ENCODE assay signal across 34 cellular contexts in genomic region chr6:6195080-6195479, GRCh38.
"Had no signal": no experiment of that assay in that cellular context is flagged by ENCODE, and none has a peak within 500 bp of the region (broad histone marks: within the 10 kb centered on the region; RNA-seq: fewer than 3 reads in every experiment).

No MANE protein-coding gene starts in this region.

- H3K9me3 ChIP-seq: MG63 had no signal

- H3K27me3 ChIP-seq: MG63 had no signal

- H3K36me3 ChIP-seq: MG63 had no signal

- H3K4me3 ChIP-seq: MG63 had no signal

- DNase-seq: Karpas-422, Kasumi-1, MG63, MM.1S, MV-4-11, NCI-H1048, NCI-H1092, NCI-H1092 treated with DMSO at 0.1 percent for 48 hours, NCI-H1105, NCI-H1105 treated with DMSO at 0.1 percent for 48 hours, NCI-H1417, NCI-H1417 treated with DMSO at 0.1 percent for 48 hours, NCI-H1436, NCI-H1436 treated with DMSO at 0.1 percent for 48 hours, NCI-H146, NCI-H1694, NCI-H1694 treated with DMSO at 0.1 percent for 48 hours, NCI-H187, NCI-H187 treated with DMSO at 0.1 percent for 48 hours, NCI-H1930, NCI-H2029, NCI-H2029 treated with DMSO at 0.1 percent for 48 hours, NCI-H2081, NCI-H2081 treated with DMSO at 0.1 percent for 48 hours, NCI-H2107, NCI-H2171, NCI-H2171 treated with DMSO at 0.1 percent for 48 hours, NCI-H2227 treated with DMSO at 0.1 percent for 48 hours, NCI-H226, NCI-H345, NCI-H446, NCI-H446 treated with DMSO at 0.1 percent for 48 hours, NCI-H510A had no signal

- H3K27ac ChIP-seq: KMS-11 had no signal
